Comparison of ENCODE assay signal across 27 cellular contexts in the genomic region with DNA sequence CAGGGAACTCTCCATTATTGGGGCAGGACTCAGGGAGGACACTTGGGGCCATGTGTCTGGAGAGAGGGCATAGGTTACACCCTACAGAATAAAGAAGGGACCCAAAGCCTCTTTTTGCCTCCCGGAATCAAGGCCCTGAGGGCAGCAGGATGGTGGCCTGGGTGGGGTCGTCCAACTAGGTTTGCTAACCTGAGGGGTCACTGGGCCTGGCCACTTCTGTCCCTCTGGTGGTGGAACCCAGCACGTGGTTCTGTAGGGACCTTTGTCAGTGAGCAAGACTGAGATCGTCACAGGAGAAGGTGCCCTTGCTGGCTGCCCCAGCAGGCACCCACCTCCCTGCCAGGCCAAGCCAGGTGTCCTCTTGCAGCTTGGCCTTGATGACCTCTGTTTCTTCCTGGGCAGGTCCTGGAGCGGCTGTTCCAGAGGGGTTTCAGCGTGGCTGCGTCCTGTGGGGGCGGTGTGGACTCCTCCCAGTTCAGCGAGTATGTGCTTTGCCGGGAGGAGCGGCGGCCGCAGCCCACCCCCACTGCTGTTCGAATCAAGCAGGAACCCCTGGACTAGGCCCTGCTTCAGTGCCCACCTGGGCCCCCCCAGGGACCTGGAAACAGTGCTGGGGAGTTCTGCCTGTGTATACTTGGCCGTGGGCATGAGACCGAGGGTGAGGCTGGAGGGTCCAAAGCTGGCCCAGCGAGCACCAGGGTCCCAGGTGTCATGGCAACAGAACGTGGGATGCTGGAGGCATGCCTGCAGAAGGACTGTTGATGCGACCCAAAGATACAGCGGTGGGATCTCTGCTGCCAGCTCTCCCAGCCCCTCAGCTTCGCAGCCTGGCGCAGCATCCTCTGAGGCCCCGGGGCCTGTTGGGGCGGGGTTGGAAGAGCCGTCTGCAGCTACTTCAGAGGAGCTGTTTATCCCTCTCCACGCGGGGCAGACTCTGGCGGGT. TPM values are rescaled to one million over a fixed set of nuclear protein-coding genes. Genes with fewer than 3 reads are reported as not detected.
DNase-seq lines count a peak whose midpoint lies in the region; TF ChIP-seq lines count a peak whose summit lies in the region.
"Had no signal": no experiment of that assay in that cellular context is flagged by ENCODE, and none has a peak within 500 bp of the region (broad histone marks: within the 10 kb centered on the region; RNA-seq: fewer than 3 reads in every experiment).

No MANE protein-coding gene starts in this region.

- no peaks in the 10 kb centered on the region for H3K36me3 Mint-ChIP-seq in HFFc6 (ENCODE audit: low read depth)
- H3K36me3 Mint-ChIP-seq: activated CD8-positive, alpha-beta memory T cell treated with anti-CD3 and anti-CD28 coated beads, Interleukin-2, amount 10 ng/mL, durations not matched to agents 7 days and 5 days had no signal

- H3K4me3 Mint-ChIP-seq in HFFc6: no peak overlapping the region
- H3K4me3 Mint-ChIP-seq: activated CD4-positive, alpha-beta T cell treated with anti-CD3 and anti-CD28 coated beads, Interleukin-2, amount 10 ng/mL, durations not matched to agents 7 days and 5 days; activated CD8-positive, alpha-beta memory T cell treated with anti-CD3 and anti-CD28 coated beads, Interleukin-2, amount 10 ng/mL, durations not matched to agents 7 days and 5 days; activated naive CD4-positive, alpha-beta T cell treated with anti-CD3 and anti-CD28 coated beads for 36 hours; activated T-cell treated with anti-CD3 and anti-CD28 coated beads, Interleukin-2, amount 50 U/mL, for 72 hours; stimulated activated naive CD8-positive, alpha-beta T cell treated with anti-CD3 and anti-CD28 coated beads, Interleukin-15, amount 100 ng/mL, for 72 hours had no signal

- H3K27me3 Mint-ChIP-seq in HFFc6 (ENCODE audit: insufficient read depth): peaks cover 4% of the 10 kb centered on the region; the same call in 1 of the 2 replicates
- H3K27me3 Mint-ChIP-seq: activated CD4-positive, alpha-beta T cell treated with anti-CD3 and anti-CD28 coated beads, Interleukin-2, amount 10 ng/mL, durations not matched to agents 7 days and 5 days; activated CD8-positive, alpha-beta memory T cell treated with anti-CD3 and anti-CD28 coated beads, Interleukin-2, amount 10 ng/mL, durations not matched to agents 7 days and 5 days had no signal

- peak overlapping the region; percentile 14 for H2AK5ac ChIP-seq in mesenchymal stem cell (ENCODE audit: low read length, severe bottlenecking)

- no peak overlapping the region for H3K4me3 ChIP-seq in choroid plexus epithelial cell (ENCODE audit: low read depth, low read length)
- H3K4me3 ChIP-seq in mesenchymal stem cell (ENCODE audit: insufficient read depth in 1 of 2, low read depth in 1 of 2, low read length in 2 of 2): no peak overlapping the region
- H3K4me3 ChIP-seq: BLaER1, colonic mucosa, esophagus squamous epithelium, skin epidermis had no signal

- H3K27ac Mint-ChIP-seq in HFFc6: no peak overlapping the region
- H3K27ac Mint-ChIP-seq: activated CD4-positive, alpha-beta T cell treated with anti-CD3 and anti-CD28 coated beads, Interleukin-2, amount 10 ng/mL, durations not matched to agents 7 days and 5 days; activated CD8-positive, alpha-beta memory T cell treated with anti-CD3 and anti-CD28 coated beads, Interleukin-2, amount 10 ng/mL, durations not matched to agents 7 days and 5 days; activated naive CD4-positive, alpha-beta T cell treated with anti-CD3 and anti-CD28 coated beads for 36 hours; activated T-cell treated with anti-CD3 and anti-CD28 coated beads, Interleukin-2, amount 50 U/mL, for 72 hours; stimulated activated naive CD8-positive, alpha-beta T cell treated with anti-CD3 and anti-CD28 coated beads, Interleukin-15, amount 100 ng/mL, for 72 hours had no signal

- H3K4me1 Mint-ChIP-seq in HFFc6 (ENCODE audit: low read depth): no peaks in the 10 kb centered on the region
- H3K4me1 Mint-ChIP-seq: activated CD4-positive, alpha-beta T cell treated with anti-CD3 and anti-CD28 coated beads, Interleukin-2, amount 10 ng/mL, durations not matched to agents 7 days and 5 days; activated CD8-positive, alpha-beta memory T cell treated with anti-CD3 and anti-CD28 coated beads, Interleukin-2, amount 10 ng/mL, durations not matched to agents 7 days and 5 days; stimulated activated naive CD8-positive, alpha-beta T cell treated with anti-CD3 and anti-CD28 coated beads, Interleukin-15, amount 100 ng/mL, for 72 hours had no signal

- no peaks in the 10 kb centered on the region for H3K9me3 Mint-ChIP-seq in HFFc6
- H3K9me3 Mint-ChIP-seq: activated CD4-positive, alpha-beta T cell treated with anti-CD3 and anti-CD28 coated beads, Interleukin-2, amount 10 ng/mL, durations not matched to agents 7 days and 5 days; activated naive CD4-positive, alpha-beta T cell treated with anti-CD3 and anti-CD28 coated beads for 36 hours; activated T-cell treated with anti-CD3 and anti-CD28 coated beads, Interleukin-2, amount 50 U/mL, for 72 hours; stimulated activated naive CD8-positive, alpha-beta T cell treated with anti-CD3 and anti-CD28 coated beads, Interleukin-15, amount 100 ng/mL, for 72 hours had no signal

- no peak overlapping the region for H3K9ac ChIP-seq in mesenchymal stem cell (ENCODE audit: low read length)
- H3K9ac ChIP-seq: BLaER1 had no signal

- H3K23ac ChIP-seq in mesenchymal stem cell (ENCODE audit: low read length in 2 of 2): no peak overlapping the region

- no peak overlapping the region for H4K8ac ChIP-seq in mesenchymal stem cell (ENCODE audit: low read length)

- H3K18ac ChIP-seq in mesenchymal stem cell (ENCODE audit: low read depth in 1 of 2, low read length in 2 of 2): no peak overlapping the region

- no peak overlapping the region for H2AFZ ChIP-seq in mesenchymal stem cell (ENCODE audit: low read depth, low read length)

- 95% methylated on average over 28 of the region's 28 CpGs for WGBS in mesenchymal stem cell

- no peak overlapping the region for H2BK15ac ChIP-seq in mesenchymal stem cell (ENCODE audit: low read depth, poor library complexity, severe bottlenecking)

- H2BK120ac ChIP-seq in mesenchymal stem cell (ENCODE audit: low read depth, low read length): no peak overlapping the region

- H3K36me3 ChIP-seq in mesenchymal stem cell (ENCODE audit: control insufficient read depth in 1 of 2, insufficient read depth in 2 of 2, low read depth in 1 of 2, low read length in 2 of 2): peaks cover 0 to 47% of the 10 kb centered on the region in 2 experiments
- H3K36me3 ChIP-seq: colonic mucosa had no signal

- peak; percentile 33 for DNase-seq in 8988T
- no peak for DNase-seq in HFFc6
- DNase-seq in choroid plexus epithelial cell (ENCODE audit: low read depth): no peak
- no peak for DNase-seq in mesenchymal stem cell
- DNase-seq in NCI-H524 (lab: John Stamatoyannopoulos, UW): no peak
- no peak for DNase-seq in NK-92 treated with Interleukin-12 subunit alpha and Interleukin-12 subunit beta, amount 100 ng/mL, for 24 hours (lab: John Stamatoyannopoulos, UW)
- no peak for DNase-seq in stimulated activated CD4-positive, alpha-beta T cell treated with anti-CD3 and anti-CD28 coated beads, Interleukin-2, amount 100 ng/mL, for 24 hours
- no peak for DNase-seq in NCI-H1436 treated with DMSO at 0.1 percent for 48 hours (lab: John Stamatoyannopoulos, UW)
- DNase-seq: ACHN; activated CD4-positive, alpha-beta T cell treated with anti-CD3 and anti-CD28 coated beads, Interleukin-2, amount 10 ng/mL, durations not matched to agents 7 days and 5 days; activated CD8-positive, alpha-beta memory T cell treated with anti-CD3 and anti-CD28 coated beads, Interleukin-2, amount 10 ng/mL, durations not matched to agents 7 days and 5 days; activated naive CD4-positive, alpha-beta T cell treated with anti-CD3 and anti-CD28 coated beads for 36 hours; activated T-cell treated with anti-CD3 and anti-CD28 coated beads, Interleukin-2, amount 50 U/mL, for 72 hours; colonic mucosa; DMS53; esophagus squamous epithelium; GOT3; KG1; left colon; mesendoderm; NCI-H1436; OCI-M1; SHP77; stimulated activated CD8-positive, alpha-beta memory T cell treated with anti-CD3 and anti-CD28 coated beads, Interleukin-4, amount 100 ng/mL, for 48 hours; stimulated activated naive CD8-positive, alpha-beta T cell treated with anti-CD3 and anti-CD28 coated beads, Interleukin-15, amount 100 ng/mL, for 72 hours had no signal

- H3K27ac ChIP-seq in mesenchymal stem cell (ENCODE audit: low read length, poor library complexity, severe bottlenecking): peak overlapping the region; percentile 19
- H3K27ac ChIP-seq: BLaER1, colonic mucosa, esophagus squamous epithelium, skin epidermis had no signal

- H3K4ac ChIP-seq in mesenchymal stem cell (ENCODE audit: low read depth in 1 of 2, low read length in 2 of 2): no peak overlapping the region

- H2BK12ac ChIP-seq in mesenchymal stem cell (ENCODE audit: low read length in 2 of 2): no peak overlapping the region

- no peak overlapping the region for H2BK5ac ChIP-seq in mesenchymal stem cell (ENCODE audit: low read depth, low read length, poor library complexity, severe bottlenecking)

- H3K79me1 ChIP-seq in mesenchymal stem cell (replicated peaks; ENCODE audit: low read length, poor library complexity, severe bottlenecking): peaks cover 6% of the 10 kb centered on the region

- peaks cover 0 to 3% of the 10 kb centered on the region in 2 experiments for H3K27me3 ChIP-seq in mesenchymal stem cell (ENCODE audit: control insufficient read depth in 1 of 2, insufficient read depth in 1 of 2, low read length in 2 of 2)
- H3K27me3 ChIP-seq: BLaER1, colonic mucosa, esophagus squamous epithelium had no signal

- TF ChIP-seq CTCF in HFFc6 (IDR thresholded peaks at IDR 0.05) (0 out of 2 replicates have a peak, but pooled peaks have one; percentile 12), choroid plexus epithelial cell (conservative IDR thresholded peaks at IDR 0.05; ENCODE audit: low read depth, low read length) (peak; percentile 4)

- no peak overlapping the region for H4K91ac ChIP-seq in mesenchymal stem cell (ENCODE audit: low read length)

- peaks cover 19% of the 10 kb centered on the region for H3K4me1 ChIP-seq in mesenchymal stem cell (ENCODE audit: control insufficient read depth, insufficient read depth, low read depth, low read length)
- H3K4me1 ChIP-seq: colonic mucosa had no signal

- H3K4me2 ChIP-seq in mesenchymal stem cell (ENCODE audit: low read length, poor library complexity, severe bottlenecking): no peak overlapping the region
- H3K4me2 ChIP-seq: BLaER1 had no signal

- H3K9me3 ChIP-seq in mesenchymal stem cell (ENCODE audit: control insufficient read depth, low read length): no peaks in the 10 kb centered on the region
- H3K9me3 ChIP-seq: BLaER1, colonic mucosa, esophagus squamous epithelium had no signal

- H3K14ac ChIP-seq in mesenchymal stem cell (ENCODE audit: low read length in 2 of 2): no peak overlapping the region

RNA-seq across cellular contexts. Expression of a gene that starts 16.0 kb away (rescaled TPM):
- 10 to 100 TPM in 1 of 6 experiments, 1 to 10 TPM in 5; 5.9 to 11.7 (median 7.1) TPM for total RNA-seq in HFFc6 (2021; fragmentation: NEBNext Ultra II Directional; extraction: Animal tissue kit (Norgen Biotek cat#: 25700))
- polyA plus RNA-seq in mesenchymal stem cell (2013, experiment 1 of 2): 16.1 TPM
- 19.5 TPM for polyA plus RNA-seq in mesenchymal stem cell (2013, experiment 2 of 2)
